Comparison of ENCODE assay signal across 1 cellular context in the genomic region with DNA sequence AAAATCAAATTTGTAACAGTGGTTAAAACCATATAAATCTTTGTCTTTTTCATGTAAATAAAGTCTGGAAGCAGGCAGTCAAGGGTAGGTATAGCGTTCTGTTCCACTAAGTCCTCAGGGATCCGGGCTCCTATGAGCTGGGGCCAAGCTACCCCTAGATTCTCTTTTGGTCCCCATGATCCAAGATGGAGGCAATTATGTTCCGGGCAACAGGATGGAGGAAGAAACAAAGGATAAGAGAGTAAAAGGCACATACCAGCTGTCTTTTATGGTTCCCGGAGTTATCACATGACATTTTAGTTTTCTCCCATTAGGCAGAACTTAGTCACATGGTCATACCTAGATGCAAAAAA.
TF ChIP-seq lines count a peak whose summit lies in the region.

No MANE protein-coding gene starts in this region.

TF ChIP-seq in K562, 482 proteins besides CTCF, POLR2A, EP300 and RAD21 (continued from another document and continues in another):
- TF ChIP-seq, protein P1, sequence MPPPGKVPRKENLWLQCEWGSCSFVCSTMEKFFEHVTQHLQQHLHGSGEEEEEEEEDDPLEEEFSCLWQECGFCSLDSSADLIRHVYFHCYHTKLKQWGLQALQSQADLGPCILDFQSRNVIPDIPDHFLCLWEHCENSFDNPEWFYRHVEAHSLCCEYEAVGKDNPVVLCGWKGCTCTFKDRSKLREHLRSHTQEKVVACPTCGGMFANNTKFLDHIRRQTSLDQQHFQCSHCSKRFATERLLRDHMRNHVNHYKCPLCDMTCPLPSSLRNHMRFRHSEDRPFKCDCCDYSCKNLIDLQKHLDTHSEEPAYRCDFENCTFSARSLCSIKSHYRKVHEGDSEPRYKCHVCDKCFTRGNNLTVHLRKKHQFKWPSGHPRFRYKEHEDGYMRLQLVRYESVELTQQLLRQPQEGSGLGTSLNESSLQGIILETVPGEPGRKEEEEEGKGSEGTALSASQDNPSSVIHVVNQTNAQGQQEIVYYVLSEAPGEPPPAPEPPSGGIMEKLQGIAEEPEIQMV (tag; conservative IDR thresholded peaks at IDR 0.05; ENCODE audit: low read depth) = peak; percentile 14; the same call in 1 of the 2 replicates
- TF ChIP-seq ZNF785 (CRISPR knock-in tag; IDR thresholded peaks at IDR 0.05) (no peak), ZNF507 (tag; conservative IDR thresholded peaks at IDR 0.05) (no peak), MCM2 (IDR thresholded peaks at IDR 0.05; ENCODE audit: low read depth) (no peak), ZNF311 (CRISPR knock-in tag; IDR thresholded peaks at IDR 0.05) (peak; percentile 96), BMI1 (IDR thresholded peaks at IDR 0.05; ENCODE audit: low read length) (no peak), LCOR (CRISPR knock-in tag; IDR thresholded peaks at IDR 0.05) (no peak), SRSF1 (IDR thresholded peaks at IDR 0.05; ENCODE audit: low read depth, low read length) (no peak), ZNF165 (CRISPR knock-in tag; IDR thresholded peaks at IDR 0.05; ENCODE audit: borderline replicate concordance) (0 out of 2 replicates have a peak, but pooled peaks have one; percentile 83), BACH1 (tag; IDR thresholded peaks at IDR 0.05) (peak; percentile 72), TAL1 (IDR thresholded peaks at IDR 0.05) (no peak), PYGO2 (tag; IDR thresholded peaks at IDR 0.05) (no peak; the same call in 1 of the 2 replicates), MYBL2 (IDR thresholded peaks at IDR 0.05; ENCODE audit: low read depth) (no peak), MYBL2 (CRISPR knock-in tag; IDR thresholded peaks at IDR 0.05; ENCODE audit: borderline replicate concordance) (no peak), HDAC8 (tag; IDR thresholded peaks at IDR 0.05) (no peak), ZNF584 (CRISPR knock-in tag; IDR thresholded peaks at IDR 0.05; ENCODE audit: low read depth) (peak; percentile 80; the same call in 1 of the 2 replicates), POU5F1 (IDR thresholded peaks at IDR 0.05; ENCODE audit: borderline replicate concordance, low read depth, low read length, partially characterized antibody) (no peak), PHF8 (IDR thresholded peaks at IDR 0.05; ENCODE audit: borderline replicate concordance, low read length) (no peak), SUPT5H (IDR thresholded peaks at IDR 0.05) (no peak), YBX1 (IDR thresholded peaks at IDR 0.05) (no peak), NCOA2 (IDR thresholded peaks at IDR 0.05; ENCODE audit: partially characterized antibody in 2 of 2) (no peak), TAF15 (IDR thresholded peaks at IDR 0.05; ENCODE audit: low read depth, low read length) (no peak), SNRNP70 (optimal IDR thresholded peaks at IDR 0.05; ENCODE audit: low read depth, low read length) (no peak), SRF (CRISPR knock-in tag; IDR thresholded peaks at IDR 0.05) (0 out of 4 replicates have a peak, but pooled peaks of 1 of the 2 experiments have one; percentile 32), NR3C1 (CRISPR knock-in tag; IDR thresholded peaks at IDR 0.05) (no peak), KLF6 (CRISPR knock-in tag; IDR thresholded peaks at IDR 0.05; ENCODE audit: borderline replicate concordance) (peak; percentile 94), NCOR1 (IDR thresholded peaks at IDR 0.05) (no peak)
- TF ChIP-seq, protein P2, sequence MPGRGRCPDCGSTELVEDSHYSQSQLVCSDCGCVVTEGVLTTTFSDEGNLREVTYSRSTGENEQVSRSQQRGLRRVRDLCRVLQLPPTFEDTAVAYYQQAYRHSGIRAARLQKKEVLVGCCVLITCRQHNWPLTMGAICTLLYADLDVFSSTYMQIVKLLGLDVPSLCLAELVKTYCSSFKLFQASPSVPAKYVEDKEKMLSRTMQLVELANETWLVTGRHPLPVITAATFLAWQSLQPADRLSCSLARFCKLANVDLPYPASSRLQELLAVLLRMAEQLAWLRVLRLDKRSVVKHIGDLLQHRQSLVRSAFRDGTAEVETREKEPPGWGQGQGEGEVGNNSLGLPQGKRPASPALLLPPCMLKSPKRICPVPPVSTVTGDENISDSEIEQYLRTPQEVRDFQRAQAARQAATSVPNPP (IDR thresholded peaks at IDR 0.05; ENCODE audit: borderline replicate concordance, insufficient read depth, insufficient read length) = no peak
- TF ChIP-seq, protein P3, sequence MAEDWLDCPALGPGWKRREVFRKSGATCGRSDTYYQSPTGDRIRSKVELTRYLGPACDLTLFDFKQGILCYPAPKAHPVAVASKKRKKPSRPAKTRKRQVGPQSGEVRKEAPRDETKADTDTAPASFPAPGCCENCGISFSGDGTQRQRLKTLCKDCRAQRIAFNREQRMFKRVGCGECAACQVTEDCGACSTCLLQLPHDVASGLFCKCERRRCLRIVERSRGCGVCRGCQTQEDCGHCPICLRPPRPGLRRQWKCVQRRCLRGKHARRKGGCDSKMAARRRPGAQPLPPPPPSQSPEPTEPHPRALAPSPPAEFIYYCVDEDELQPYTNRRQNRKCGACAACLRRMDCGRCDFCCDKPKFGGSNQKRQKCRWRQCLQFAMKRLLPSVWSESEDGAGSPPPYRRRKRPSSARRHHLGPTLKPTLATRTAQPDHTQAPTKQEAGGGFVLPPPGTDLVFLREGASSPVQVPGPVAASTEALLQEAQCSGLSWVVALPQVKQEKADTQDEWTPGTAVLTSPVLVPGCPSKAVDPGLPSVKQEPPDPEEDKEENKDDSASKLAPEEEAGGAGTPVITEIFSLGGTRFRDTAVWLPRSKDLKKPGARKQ (CRISPR knock-in tag; IDR thresholded peaks at IDR 0.05) = 0 out of 2 replicates have a peak, but pooled peaks have one; percentile 61
- TF ChIP-seq, protein P4, sequence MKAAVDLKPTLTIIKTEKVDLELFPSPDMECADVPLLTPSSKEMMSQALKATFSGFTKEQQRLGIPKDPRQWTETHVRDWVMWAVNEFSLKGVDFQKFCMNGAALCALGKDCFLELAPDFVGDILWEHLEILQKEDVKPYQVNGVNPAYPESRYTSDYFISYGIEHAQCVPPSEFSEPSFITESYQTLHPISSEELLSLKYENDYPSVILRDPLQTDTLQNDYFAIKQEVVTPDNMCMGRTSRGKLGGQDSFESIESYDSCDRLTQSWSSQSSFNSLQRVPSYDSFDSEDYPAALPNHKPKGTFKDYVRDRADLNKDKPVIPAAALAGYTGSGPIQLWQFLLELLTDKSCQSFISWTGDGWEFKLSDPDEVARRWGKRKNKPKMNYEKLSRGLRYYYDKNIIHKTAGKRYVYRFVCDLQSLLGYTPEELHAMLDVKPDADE (conservative IDR thresholded peaks at IDR 0.05; ENCODE audit: control insufficient read depth, low read depth, low read length) = no peak
- TF ChIP-seq, protein P5, sequence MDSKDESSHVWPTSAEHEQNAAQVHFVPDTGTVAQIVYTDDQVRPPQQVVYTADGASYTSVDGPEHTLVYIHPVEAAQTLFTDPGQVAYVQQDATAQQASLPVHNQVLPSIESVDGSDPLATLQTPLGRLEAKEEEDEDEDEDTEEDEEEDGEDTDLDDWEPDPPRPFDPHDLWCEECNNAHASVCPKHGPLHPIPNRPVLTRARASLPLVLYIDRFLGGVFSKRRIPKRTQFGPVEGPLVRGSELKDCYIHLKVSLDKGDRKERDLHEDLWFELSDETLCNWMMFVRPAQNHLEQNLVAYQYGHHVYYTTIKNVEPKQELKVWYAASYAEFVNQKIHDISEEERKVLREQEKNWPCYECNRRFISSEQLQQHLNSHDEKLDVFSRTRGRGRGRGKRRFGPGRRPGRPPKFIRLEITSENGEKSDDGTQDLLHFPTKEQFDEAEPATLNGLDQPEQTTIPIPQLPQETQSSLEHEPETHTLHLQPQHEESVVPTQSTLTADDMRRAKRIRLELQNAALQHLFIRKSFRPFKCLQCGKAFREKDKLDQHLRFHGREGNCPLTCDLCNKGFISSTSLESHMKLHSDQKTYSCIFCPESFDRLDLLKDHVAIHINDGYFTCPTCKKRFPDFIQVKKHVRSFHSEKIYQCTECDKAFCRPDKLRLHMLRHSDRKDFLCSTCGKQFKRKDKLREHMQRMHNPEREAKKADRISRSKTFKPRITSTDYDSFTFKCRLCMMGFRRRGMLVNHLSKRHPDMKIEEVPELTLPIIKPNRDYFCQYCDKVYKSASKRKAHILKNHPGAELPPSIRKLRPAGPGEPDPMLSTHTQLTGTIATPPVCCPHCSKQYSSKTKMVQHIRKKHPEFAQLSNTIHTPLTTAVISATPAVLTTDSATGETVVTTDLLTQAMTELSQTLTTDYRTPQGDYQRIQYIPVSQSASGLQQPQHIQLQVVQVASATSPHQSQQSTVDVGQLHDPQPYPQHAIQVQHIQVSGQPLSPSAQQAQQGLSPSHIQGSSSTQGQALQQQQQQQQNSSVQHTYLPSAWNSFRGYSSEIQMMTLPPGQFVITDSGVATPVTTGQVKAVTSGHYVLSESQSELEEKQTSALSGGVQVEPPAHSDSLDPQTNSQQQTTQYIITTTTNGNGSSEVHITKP (IDR thresholded peaks at IDR 0.05; ENCODE audit: partially characterized antibody) = no peak
- TF ChIP-seq, protein P6, sequence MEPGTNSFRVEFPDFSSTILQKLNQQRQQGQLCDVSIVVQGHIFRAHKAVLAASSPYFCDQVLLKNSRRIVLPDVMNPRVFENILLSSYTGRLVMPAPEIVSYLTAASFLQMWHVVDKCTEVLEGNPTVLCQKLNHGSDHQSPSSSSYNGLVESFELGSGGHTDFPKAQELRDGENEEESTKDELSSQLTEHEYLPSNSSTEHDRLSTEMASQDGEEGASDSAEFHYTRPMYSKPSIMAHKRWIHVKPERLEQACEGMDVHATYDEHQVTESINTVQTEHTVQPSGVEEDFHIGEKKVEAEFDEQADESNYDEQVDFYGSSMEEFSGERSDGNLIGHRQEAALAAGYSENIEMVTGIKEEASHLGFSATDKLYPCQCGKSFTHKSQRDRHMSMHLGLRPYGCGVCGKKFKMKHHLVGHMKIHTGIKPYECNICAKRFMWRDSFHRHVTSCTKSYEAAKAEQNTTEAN (CRISPR knock-in tag; IDR thresholded peaks at IDR 0.05) = no peak
- TF ChIP-seq, protein P7, sequence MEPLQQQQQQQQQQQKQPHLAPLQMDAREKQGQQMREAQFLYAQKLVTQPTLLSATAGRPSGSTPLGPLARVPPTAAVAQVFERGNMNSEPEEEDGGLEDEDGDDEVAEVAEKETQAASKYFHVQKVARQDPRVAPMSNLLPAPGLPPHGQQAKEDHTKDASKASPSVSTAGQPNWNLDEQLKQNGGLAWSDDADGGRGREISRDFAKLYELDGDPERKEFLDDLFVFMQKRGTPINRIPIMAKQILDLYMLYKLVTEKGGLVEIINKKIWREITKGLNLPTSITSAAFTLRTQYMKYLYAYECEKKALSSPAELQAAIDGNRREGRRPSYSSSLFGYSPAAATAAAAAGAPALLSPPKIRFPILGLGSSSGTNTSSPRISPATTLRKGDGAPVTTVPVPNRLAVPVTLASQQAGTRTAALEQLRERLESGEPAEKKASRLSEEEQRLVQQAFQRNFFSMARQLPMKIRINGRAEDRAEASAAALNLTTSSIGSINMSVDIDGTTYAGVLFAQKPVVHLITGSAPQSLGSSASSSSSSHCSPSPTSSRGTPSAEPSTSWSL (CRISPR knock-in tag; IDR thresholded peaks at IDR 0.05; ENCODE audit: borderline replicate concordance) = no peak
- TF ChIP-seq, protein P8, sequence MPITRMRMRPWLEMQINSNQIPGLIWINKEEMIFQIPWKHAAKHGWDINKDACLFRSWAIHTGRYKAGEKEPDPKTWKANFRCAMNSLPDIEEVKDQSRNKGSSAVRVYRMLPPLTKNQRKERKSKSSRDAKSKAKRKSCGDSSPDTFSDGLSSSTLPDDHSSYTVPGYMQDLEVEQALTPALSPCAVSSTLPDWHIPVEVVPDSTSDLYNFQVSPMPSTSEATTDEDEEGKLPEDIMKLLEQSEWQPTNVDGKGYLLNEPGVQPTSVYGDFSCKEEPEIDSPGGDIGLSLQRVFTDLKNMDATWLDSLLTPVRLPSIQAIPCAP (CRISPR knock-in tag; IDR thresholded peaks at IDR 0.05; ENCODE audit: borderline replicate concordance) = no peak
- TF ChIP-seq, protein P9, sequence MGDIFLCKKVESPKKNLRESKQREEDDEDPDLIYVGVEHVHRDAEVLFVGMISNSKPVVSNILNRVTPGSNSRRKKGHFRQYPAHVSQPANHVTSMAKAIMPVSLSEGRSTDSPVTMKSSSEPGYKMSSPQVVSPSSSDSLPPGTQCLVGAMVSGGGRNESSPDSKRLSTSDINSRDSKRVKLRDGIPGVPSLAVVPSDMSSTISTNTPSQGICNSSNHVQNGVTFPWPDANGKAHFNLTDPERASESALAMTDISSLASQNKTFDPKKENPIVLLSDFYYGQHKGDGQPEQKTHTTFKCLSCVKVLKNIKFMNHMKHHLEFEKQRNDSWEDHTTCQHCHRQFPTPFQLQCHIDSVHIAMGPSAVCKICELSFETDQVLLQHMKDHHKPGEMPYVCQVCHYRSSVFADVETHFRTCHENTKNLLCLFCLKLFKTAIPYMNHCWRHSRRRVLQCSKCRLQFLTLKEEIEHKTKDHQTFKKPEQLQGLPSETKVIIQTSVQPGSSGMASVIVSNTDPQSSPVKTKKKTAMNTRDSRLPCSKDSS (IDR thresholded peaks at IDR 0.05; ENCODE audit: low read depth, partially characterized antibody) = no peak
- TF ChIP-seq, protein P10, sequence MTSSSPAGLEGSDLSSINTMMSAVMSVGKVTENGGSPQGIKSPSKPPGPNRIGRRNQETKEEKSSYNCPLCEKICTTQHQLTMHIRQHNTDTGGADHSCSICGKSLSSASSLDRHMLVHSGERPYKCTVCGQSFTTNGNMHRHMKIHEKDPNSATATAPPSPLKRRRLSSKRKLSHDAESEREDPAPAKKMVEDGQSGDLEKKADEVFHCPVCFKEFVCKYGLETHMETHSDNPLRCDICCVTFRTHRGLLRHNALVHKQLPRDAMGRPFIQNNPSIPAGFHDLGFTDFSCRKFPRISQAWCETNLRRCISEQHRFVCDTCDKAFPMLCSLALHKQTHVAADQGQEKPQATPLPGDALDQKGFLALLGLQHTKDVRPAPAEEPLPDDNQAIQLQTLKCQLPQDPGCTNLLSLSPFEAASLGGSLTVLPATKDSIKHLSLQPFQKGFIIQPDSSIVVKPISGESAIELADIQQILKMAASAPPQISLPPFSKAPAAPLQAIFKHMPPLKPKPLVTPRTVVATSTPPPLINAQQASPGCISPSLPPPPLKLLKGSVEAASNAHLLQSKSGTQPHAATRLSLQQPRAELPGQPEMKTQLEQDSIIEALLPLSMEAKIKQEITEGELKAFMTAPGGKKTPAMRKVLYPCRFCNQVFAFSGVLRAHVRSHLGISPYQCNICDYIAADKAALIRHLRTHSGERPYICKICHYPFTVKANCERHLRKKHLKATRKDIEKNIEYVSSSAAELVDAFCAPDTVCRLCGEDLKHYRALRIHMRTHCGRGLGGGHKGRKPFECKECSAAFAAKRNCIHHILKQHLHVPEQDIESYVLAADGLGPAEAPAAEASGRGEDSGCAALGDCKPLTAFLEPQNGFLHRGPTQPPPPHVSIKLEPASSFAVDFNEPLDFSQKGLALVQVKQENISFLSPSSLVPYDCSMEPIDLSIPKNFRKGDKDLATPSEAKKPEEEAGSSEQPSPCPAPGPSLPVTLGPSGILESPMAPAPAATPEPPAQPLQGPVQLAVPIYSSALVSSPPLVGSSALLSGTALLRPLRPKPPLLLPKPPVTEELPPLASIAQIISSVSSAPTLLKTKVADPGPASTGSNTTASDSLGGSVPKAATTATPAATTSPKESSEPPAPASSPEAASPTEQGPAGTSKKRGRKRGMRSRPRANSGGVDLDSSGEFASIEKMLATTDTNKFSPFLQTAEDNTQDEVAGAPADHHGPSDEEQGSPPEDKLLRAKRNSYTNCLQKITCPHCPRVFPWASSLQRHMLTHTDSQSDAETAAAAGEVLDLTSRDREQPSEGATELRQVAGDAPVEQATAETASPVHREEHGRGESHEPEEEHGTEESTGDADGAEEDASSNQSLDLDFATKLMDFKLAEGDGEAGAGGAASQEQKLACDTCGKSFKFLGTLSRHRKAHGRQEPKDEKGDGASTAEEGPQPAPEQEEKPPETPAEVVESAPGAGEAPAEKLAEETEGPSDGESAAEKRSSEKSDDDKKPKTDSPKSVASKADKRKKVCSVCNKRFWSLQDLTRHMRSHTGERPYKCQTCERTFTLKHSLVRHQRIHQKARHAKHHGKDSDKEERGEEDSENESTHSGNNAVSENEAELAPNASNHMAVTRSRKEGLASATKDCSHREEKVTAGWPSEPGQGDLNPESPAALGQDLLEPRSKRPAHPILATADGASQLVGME (CRISPR knock-in tag; IDR thresholded peaks at IDR 0.05) = peak; percentile 92
